8 cellular contexts compared by ENCODE assay signal in genomic region chr14:103512701-103513611, GRCh38.
DNase-seq lines count a peak whose midpoint lies in the region; ATAC-seq lines count a peak whose summit lies in the region.

No MANE protein-coding gene starts in this region.

- no peaks in the 10 kb centered on the region for H3K9me3 ChIP-seq in endocrine pancreas (ENCODE audit: control insufficient read depth, low read length)
- H3K9me3 ChIP-seq in muscle layer of duodenum (ENCODE audit: control insufficient read depth in 1 of 2, low read length in 2 of 2) = no peaks in the 10 kb centered on the region

- no peaks in the 10 kb centered on the region for H3K4me1 ChIP-seq in endocrine pancreas (ENCODE audit: control insufficient read depth, insufficient read depth, low read length)
- H3K4me1 ChIP-seq in muscle layer of duodenum (ENCODE audit: control insufficient read depth in 1 of 2, insufficient read depth in 2 of 2, low read length in 2 of 2) = peaks cover under 1 to 30% of the 10 kb centered on the region in 2 donors

- H3K27ac ChIP-seq in muscle layer of duodenum (ENCODE audit: low read length) = peak overlapping the region; percentile 35

- no peaks in the 10 kb centered on the region for H3K27me3 ChIP-seq in endocrine pancreas (ENCODE audit: control insufficient read depth, insufficient read depth, low read length)
- no peaks in the 10 kb centered on the region for H3K27me3 ChIP-seq in muscle layer of duodenum (ENCODE audit: low read depth, low read length)

- peaks cover 2% of the 10 kb centered on the region for H3K36me3 ChIP-seq in endocrine pancreas (ENCODE audit: control insufficient read depth, insufficient read depth, low read length)
- H3K36me3 ChIP-seq in muscle layer of duodenum (ENCODE audit: control insufficient read depth in 1 of 2, insufficient read depth in 2 of 2, low read length in 2 of 2) = peaks cover 0 to 12% of the 10 kb centered on the region in 2 donors

- DNase-seq in DMS153 (lab: John Stamatoyannopoulos, UW) (peak; percentile 38), NCI-H2227 (lab: John Stamatoyannopoulos, UW; ENCODE audit: unreplicated experiment) (peak; percentile 67)
- DNase-seq in activated CD4-positive, alpha-beta T cell treated with anti-CD3 and anti-CD28 coated beads, Interleukin-2, amount 50 U/mL, for 4 hours = no peak

- H3K9ac ChIP-seq in endocrine pancreas (ENCODE audit: control insufficient read depth, insufficient read depth, low read length) = peak overlapping the region; percentile 38

- H3K4me3 ChIP-seq in endocrine pancreas (ENCODE audit: control insufficient read depth, insufficient read depth, low read length) (no peak overlapping the region), muscle layer of duodenum (ENCODE audit: low read depth in 1 of 2, low read length in 2 of 2) (no peak overlapping the region)

- ATAC-seq in HG03175 (IDR thresholded peaks at IDR 0.05; ENCODE audit: unreplicated experiment) (no peak), GM19463 (IDR thresholded peaks at IDR 0.05; ENCODE audit: unreplicated experiment) (no peak), GM18861 (IDR thresholded peaks at IDR 0.05; ENCODE audit: unreplicated experiment) (no peak)

Comparison
In these comparisons a context has a peak if more than half of its experiments do, and no peak if none do; other contexts are left out.
1. DNase-seq: peak in DMS153 (single experiment) and NCI-H2227 (single experiment); none in activated CD4-positive, alpha-beta T cell treated with anti-CD3 and anti-CD28 coated beads, Interleukin-2, amount 50 U/mL, for 4 hours (0 of 2).